In the genomic region with DNA sequence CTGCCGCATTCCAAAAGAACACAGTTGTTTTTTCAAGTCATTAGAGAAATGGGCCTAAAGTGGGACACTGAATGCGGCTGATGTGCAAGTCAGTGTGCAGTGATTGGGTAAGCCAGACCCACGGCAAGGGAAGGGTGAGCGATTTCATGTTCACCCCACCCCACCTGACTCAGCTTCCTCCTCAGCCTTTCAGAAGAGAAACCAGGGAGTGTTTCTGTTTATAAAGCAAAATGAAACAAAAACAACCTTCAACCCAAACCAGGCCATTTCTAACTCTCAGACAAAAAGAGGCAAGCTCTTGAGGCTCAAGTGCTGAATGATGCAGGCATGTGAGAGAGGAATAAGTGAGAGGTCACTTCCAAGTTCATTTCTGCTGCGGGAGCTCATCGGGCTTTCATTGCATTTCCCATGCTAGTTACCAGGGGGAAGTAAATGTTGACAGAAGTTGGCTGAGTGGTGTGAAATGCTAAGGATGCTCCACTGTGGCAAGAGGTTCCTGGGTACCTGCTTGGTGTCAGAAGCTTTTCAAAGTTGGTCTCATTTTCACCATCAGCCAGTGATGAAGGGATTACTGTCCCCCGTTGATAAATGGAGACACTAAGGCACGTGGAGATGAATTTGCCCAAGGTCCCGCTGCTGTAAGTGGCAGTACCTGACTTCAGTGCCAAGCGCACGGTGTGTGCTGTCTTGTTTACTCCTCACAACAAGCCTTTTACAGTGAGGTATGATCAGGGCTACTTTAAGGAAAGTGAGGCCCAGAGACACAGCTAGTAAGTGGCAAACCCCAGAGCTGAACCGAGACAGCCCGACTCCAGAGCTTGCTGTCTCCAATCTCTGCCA, we compare ENCODE assay signal across 8 cellular contexts. TPM values are rescaled to one million over a fixed set of nuclear protein-coding genes. Genes with fewer than 3 reads are reported as not detected.
DNase-seq lines count a peak whose midpoint lies in the region; ATAC-seq, FAIRE-seq and TF ChIP-seq lines count a peak whose summit lies in the region.

No MANE protein-coding gene starts in this region.

- H3K27ac ChIP-seq in body of pancreas (no peak overlapping the region), dorsolateral prefrontal cortex (peak overlapping the region in 5 of 59 donors; percentile 1 to 42 (median 28))

- peak; percentile 70 for FAIRE-seq in GM12891 (lab: Jason Lieb, UNC)

- TF ChIP-seq POLR2A in GM12891 (IDR thresholded peaks at IDR 0.05; ENCODE audit: low read depth, low read length) (no peak), body of pancreas (IDR thresholded peaks at IDR 0.05) (no peak)

- intact Hi-C loops in left colon (cut with DNase I, micrococcal nuclease) (no loop called here), body of pancreas (cut with DNase I) (loop anchor here (5.0 to 10.0 kb wide), 2 partner anchors 182 to 310 kb away; no protein-coding TSS in a partner anchor), dorsolateral prefrontal cortex (cut with DNase I) (no loop called here)

- H3K27me3 Mint-ChIP-seq in activated T-helper 17 cell treated with anti-CD3 and anti-CD28 coated beads, Interleukin-2, amount 50 U/mL, for 72 hours: no peaks in the 10 kb centered on the region
- no peaks in the 10 kb centered on the region for H3K27me3 Mint-ChIP-seq in progenitor cell of endocrine pancreas

- H3K4me3 Mint-ChIP-seq in activated T-helper 17 cell treated with anti-CD3 and anti-CD28 coated beads, Interleukin-2, amount 50 U/mL, for 72 hours: peak overlapping the region; percentile 57
- H3K4me3 Mint-ChIP-seq in progenitor cell of endocrine pancreas (ENCODE audit: low read depth): no peak overlapping the region

- no peak for TF ChIP-seq CTCF in body of pancreas (IDR thresholded peaks at IDR 0.05)
- TF ChIP-seq CTCF in dorsolateral prefrontal cortex (IDR thresholded peaks at IDR 0.05 in 54 of 56, conservative IDR thresholded peaks at IDR 0.05 in 2 of 56; ENCODE audit: low read depth in 1 of 56, partially characterized antibody in 56 of 56): no peak
- no peak for TF ChIP-seq CTCF in progenitor cell of endocrine pancreas (IDR thresholded peaks at IDR 0.05; ENCODE audit: unreplicated experiment)

- peak overlapping the region; percentile 40 for H3K27ac Mint-ChIP-seq in activated T-helper 17 cell treated with anti-CD3 and anti-CD28 coated beads, Interleukin-2, amount 50 U/mL, for 72 hours
- H3K27ac Mint-ChIP-seq in progenitor cell of endocrine pancreas: no peak overlapping the region

- WGBS in body of pancreas, 2 donors: 78 to 89% methylated on average over 13 of the region's 13 CpGs

- peaks cover 5% of the 10 kb centered on the region for H3K4me1 ChIP-seq in body of pancreas

- peaks cover 6% of the 10 kb centered on the region for H3K36me3 Mint-ChIP-seq in activated T-helper 17 cell treated with anti-CD3 and anti-CD28 coated beads, Interleukin-2, amount 50 U/mL, for 72 hours (ENCODE audit: low read depth)
- peaks cover 29% of the 10 kb centered on the region for H3K36me3 Mint-ChIP-seq in progenitor cell of endocrine pancreas (ENCODE audit: insufficient read depth)

- H3K9me3 Mint-ChIP-seq in activated T-helper 17 cell treated with anti-CD3 and anti-CD28 coated beads, Interleukin-2, amount 50 U/mL, for 72 hours: no peaks in the 10 kb centered on the region
- H3K9me3 Mint-ChIP-seq in progenitor cell of endocrine pancreas (ENCODE audit: low read depth): no peaks in the 10 kb centered on the region

- no peaks in the 10 kb centered on the region for H3K27me3 ChIP-seq in body of pancreas
- no peaks in the 10 kb centered on the region for H3K27me3 ChIP-seq in dorsolateral prefrontal cortex

- H3K36me3 ChIP-seq in body of pancreas (replicated peaks in 1 of 2; ENCODE audit: insufficient read depth in 1 of 2, low read depth in 2 of 2): no peaks in the 10 kb centered on the region

- peaks cover 30% of the 10 kb centered on the region for H3K4me1 Mint-ChIP-seq in activated T-helper 17 cell treated with anti-CD3 and anti-CD28 coated beads, Interleukin-2, amount 50 U/mL, for 72 hours
- H3K4me1 Mint-ChIP-seq in progenitor cell of endocrine pancreas (ENCODE audit: low read depth): peaks cover 27% of the 10 kb centered on the region

- ATAC-seq in HG02885 (IDR thresholded peaks at IDR 0.05; ENCODE audit: poor library complexity, unreplicated experiment): peak; percentile 64
- peak; percentile 92 for ATAC-seq in activated T-helper 17 cell treated with anti-CD3 and anti-CD28 coated beads, Interleukin-2, amount 50 U/mL, for 72 hours (replicated peaks)
- peak; percentile 15 for ATAC-seq in left colon
- ATAC-seq in HG03139 (IDR thresholded peaks at IDR 0.05; ENCODE audit: unreplicated experiment): no peak
- no peak for ATAC-seq in body of pancreas

- H3K4me3 ChIP-seq in body of pancreas: no peak overlapping the region
- peak overlapping the region in 1 of 59 donors; percentile 18 for H3K4me3 ChIP-seq in dorsolateral prefrontal cortex

- no peaks in the 10 kb centered on the region for H3K9me3 ChIP-seq in body of pancreas

- DNase-seq in GM12891 (ENCODE audit: insufficient read length, low spot score) (peak; percentile 34), left colon (no peak), body of pancreas (no peak), dorsolateral prefrontal cortex (no peak), progenitor cell of endocrine pancreas (ENCODE audit: low spot score, unreplicated experiment) (no peak)

TF ChIP-seq in GM12891, 5 proteins besides CTCF, POLR2A, EP300 and RAD21:
- TF ChIP-seq POU2F2 (IDR thresholded peaks at IDR 0.05; ENCODE audit: low read depth, low read length) (no peak), PAX5 (IDR thresholded peaks at IDR 0.05; ENCODE audit: insufficient read depth, low read length, severe bottlenecking) (no peak), SPI1 (IDR thresholded peaks at IDR 0.05; ENCODE audit: low read depth, low read length) (no peak), TAF1 (IDR thresholded peaks at IDR 0.05; ENCODE audit: low read depth, low read length) (no peak), POLR2AphosphoS5 (IDR thresholded peaks at IDR 0.05; ENCODE audit: low read depth, low read length) (no peak)

RNA-seq across cellular contexts. Expression of gene STPG1, which starts 29.1 kb away (rescaled TPM):
- polyA plus RNA-seq in GM12891 (2012; ENCODE audit: low read depth, missing spikeins): 2.3 TPM
- 1 to 10 TPM; 6.5 to 7.0 TPM for total RNA-seq in activated T-helper 17 cell treated with anti-CD3 and anti-CD28 coated beads, Interleukin-2, amount 50 U/mL, for 72 hours
- total RNA-seq in left colon: 10 to 100 TPM; 17.6 to 24.7 TPM
- 1 to 10 TPM; 1.6 to 2.6 TPM for total RNA-seq in body of pancreas
- 10 to 100 TPM; 16.1 to 37.3 (median 24.7) TPM for total RNA-seq in dorsolateral prefrontal cortex
- 16.7 and 19.2 TPM in 2 replicates for total RNA-seq in progenitor cell of endocrine pancreas

RNA-seq across cellular contexts. Expression of gene NIPAL3, which starts 31.1 kb away (rescaled TPM):
- 7.1 TPM for polyA plus RNA-seq in GM12891 (2012; ENCODE audit: low read depth, missing spikeins)
- total RNA-seq in activated T-helper 17 cell treated with anti-CD3 and anti-CD28 coated beads, Interleukin-2, amount 50 U/mL, for 72 hours: 10 to 100 TPM; 30.0 to 38.5 TPM
- total RNA-seq in left colon (10 to 100 TPM; 33.9 to 48.2 TPM), body of pancreas (10 to 100 TPM; 36.8 to 65.9 TPM), dorsolateral prefrontal cortex (100 to 1,000 TPM in 69 of 120 experiments, 10 to 100 TPM in 51; 61.8 to 202 (median 104) TPM), progenitor cell of endocrine pancreas (13.1 and 13.5 TPM in 2 replicates)

Comparison
In these comparisons a context has a peak if more than half of its experiments do, and no peak if none do; other contexts are left out.
1. ATAC-seq: peak in HG02885 (single experiment), activated T-helper 17 cell treated with anti-CD3 and anti-CD28 coated beads, Interleukin-2, amount 50 U/mL, for 72 hours (single experiment) and left colon (single experiment); none in HG03139 (single experiment) and body of pancreas (single experiment).